9 cellular contexts compared by ENCODE assay signal in the genomic region with DNA sequence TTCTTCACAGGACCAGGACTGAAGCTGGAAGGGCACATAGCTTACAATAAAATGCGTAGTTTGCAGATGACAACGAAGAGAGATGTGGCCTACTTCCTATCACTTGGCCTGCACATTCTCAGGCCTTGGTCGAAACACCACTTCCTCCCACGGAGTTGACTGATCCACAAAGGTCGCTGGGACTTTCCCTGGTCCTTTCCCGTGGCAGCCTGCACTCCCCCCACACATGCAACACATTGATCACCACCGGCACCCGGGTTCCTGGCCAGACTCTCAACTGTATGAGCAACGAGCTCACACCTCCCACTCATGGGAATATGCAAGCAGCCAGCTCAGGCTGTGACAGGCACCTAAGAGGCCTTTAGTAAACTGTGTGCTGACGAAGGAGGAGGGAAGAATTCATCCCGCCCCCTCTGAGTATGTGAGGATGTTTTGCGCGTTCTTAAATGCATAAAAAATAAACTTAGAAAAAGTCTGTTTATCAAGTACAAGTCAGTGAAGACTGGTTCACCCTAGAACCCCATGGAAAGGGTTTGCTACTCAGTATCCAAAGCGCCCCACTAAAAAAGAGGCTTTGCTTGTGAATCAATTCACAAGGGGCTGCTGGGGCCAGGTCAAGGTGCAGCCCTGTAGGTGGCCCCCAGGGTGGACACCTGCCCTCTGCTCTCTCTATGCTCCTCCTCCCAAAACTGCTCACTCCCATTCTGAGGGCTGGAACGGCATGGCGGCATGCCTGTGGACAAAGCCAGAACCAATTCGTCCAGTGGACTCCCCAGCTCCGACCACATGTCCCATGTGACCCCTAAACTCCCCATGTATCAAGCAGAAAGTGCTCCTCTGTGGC.
DNase-seq lines count a peak whose midpoint lies in the region; ATAC-seq and TF ChIP-seq lines count a peak whose summit lies in the region.
"Had no signal": no experiment of that assay in that cellular context is flagged by ENCODE, and none has a peak within 500 bp of the region (broad histone marks: within the 10 kb centered on the region; RNA-seq: fewer than 3 reads in every experiment).

No MANE protein-coding gene starts in this region.

- no peaks in the 10 kb centered on the region for H3K36me3 ChIP-seq in endodermal cell (ENCODE audit: control insufficient read depth, insufficient read depth, low read length)
- H3K36me3 ChIP-seq: heart right ventricle had no signal

- no peak overlapping the region for H3K4me3 Mint-ChIP-seq in activated CD4-positive, alpha-beta T cell treated with anti-CD3 and anti-CD28 coated beads, Interleukin-2, amount 10 ng/mL, durations not matched to agents 7 days and 5 days
- H3K4me3 Mint-ChIP-seq in endodermal cell, result no peak overlapping the region

- POLR2A ChIA-PET in activated CD4-positive, alpha-beta T cell treated with anti-CD3 and anti-CD28 coated beads, Interleukin-2, amount 10 ng/mL, durations not matched to agents 7 days and 5 days (lab: Charles Lee), result no interaction called here

- H3K4me1 Mint-ChIP-seq in activated CD4-positive, alpha-beta T cell treated with anti-CD3 and anti-CD28 coated beads, Interleukin-2, amount 10 ng/mL, durations not matched to agents 7 days and 5 days, result peaks cover 29% of the 10 kb centered on the region
- peaks cover 3% of the 10 kb centered on the region for H3K4me1 Mint-ChIP-seq in endodermal cell

- 91 to 94% methylated on average over 8 to 18 of the region's 18 CpGs for WGBS in endodermal cell (ENCODE audit: insufficient coverage in 1 of 2, insufficient read length in 1 of 2), 2 experiments

- peaks cover 16% of the 10 kb centered on the region for H3K9me3 Mint-ChIP-seq in activated CD4-positive, alpha-beta T cell treated with anti-CD3 and anti-CD28 coated beads, Interleukin-2, amount 10 ng/mL, durations not matched to agents 7 days and 5 days
- H3K9me3 Mint-ChIP-seq in endodermal cell, result peaks cover 29% of the 10 kb centered on the region

- TF ChIP-seq CTCF in endodermal cell (conservative IDR thresholded peaks at IDR 0.05), result no peak

- no peaks in the 10 kb centered on the region for H3K4me1 ChIP-seq in endodermal cell (ENCODE audit: control insufficient read depth, insufficient read depth, low read length)

- ATAC-seq in GM18861 (IDR thresholded peaks at IDR 0.05; ENCODE audit: unreplicated experiment), result peak; percentile 97
- peak; percentile 92 for ATAC-seq in HG03025 (IDR thresholded peaks at IDR 0.05; ENCODE audit: low FRiP score, unreplicated experiment)
- no peak for ATAC-seq in Right ventricle myocardium inferior

- no peak overlapping the region for H3K9ac ChIP-seq in endodermal cell (ENCODE audit: extremely low read depth, low read length, poor library complexity, severe bottlenecking)

- peak; percentile 47 for DNase-seq in activated CD4-positive, alpha-beta T cell treated with anti-CD3 and anti-CD28 coated beads, Interleukin-2, amount 10 ng/mL, durations not matched to agents 7 days and 5 days
- DNase-seq in endodermal cell, result peak; percentile 32
- peak; percentile 53 to 67 for DNase-seq in stimulated activated CD8-positive, alpha-beta memory T cell treated with anti-CD3 and anti-CD28 coated beads, Interleukin-15, amount 100 ng/mL, for 4 hours (ENCODE audit: low read depth in 2 of 2)
- DNase-seq in dedifferentiated amniotic fluid mesenchymal stem cell (ENCODE audit: extremely low spot score), result no peak
- no peak for DNase-seq in Right ventricle myocardium inferior (ENCODE audit: missing footprints)
- DNase-seq in DMS153 treated with DMSO at 0.1 percent for 48 hours (lab: John Stamatoyannopoulos, UW; ENCODE audit: unreplicated experiment), result no peak
- DNase-seq: heart right ventricle had no signal

- peaks cover 18% of the 10 kb centered on the region for H3K36me3 Mint-ChIP-seq in activated CD4-positive, alpha-beta T cell treated with anti-CD3 and anti-CD28 coated beads, Interleukin-2, amount 10 ng/mL, durations not matched to agents 7 days and 5 days (ENCODE audit: low read depth)
- H3K36me3 Mint-ChIP-seq in endodermal cell (ENCODE audit: low read depth), result peaks cover 20% of the 10 kb centered on the region

- intact Hi-C loops in Right ventricle myocardium inferior (cut with DNase I), result no loop called here

- no peak overlapping the region for H3K27ac ChIP-seq in endodermal cell (ENCODE audit: low read depth, low read length)

- peaks cover 15% of the 10 kb centered on the region for H3K9me3 ChIP-seq in endodermal cell (ENCODE audit: control insufficient read depth, low read length)

- no peaks in the 10 kb centered on the region for H3K27me3 Mint-ChIP-seq in activated CD4-positive, alpha-beta T cell treated with anti-CD3 and anti-CD28 coated beads, Interleukin-2, amount 10 ng/mL, durations not matched to agents 7 days and 5 days
- H3K27me3 Mint-ChIP-seq in endodermal cell (ENCODE audit: insufficient read depth), result no peaks in the 10 kb centered on the region

- no peak overlapping the region for H3K4me3 ChIP-seq in endodermal cell (ENCODE audit: low read length)
- H3K4me3 ChIP-seq: heart right ventricle had no signal

- CTCF ChIA-PET in activated CD4-positive, alpha-beta T cell treated with anti-CD3 and anti-CD28 coated beads, Interleukin-2, amount 10 ng/mL, durations not matched to agents 7 days and 5 days (lab: Charles Lee), result interaction anchor here (1.1 kb wide), 1 partner anchor 13 kb away, joined by 3 read pairs; no protein-coding TSS in a partner anchor

- H3K27ac Mint-ChIP-seq in activated CD4-positive, alpha-beta T cell treated with anti-CD3 and anti-CD28 coated beads, Interleukin-2, amount 10 ng/mL, durations not matched to agents 7 days and 5 days, result peak overlapping the region; percentile 85
- no peak overlapping the region for H3K27ac Mint-ChIP-seq in endodermal cell

- H3K27me3 ChIP-seq in endodermal cell (ENCODE audit: control insufficient read depth, insufficient read depth, low read length, poor library complexity, severe bottlenecking), result no peaks in the 10 kb centered on the region
- H3K27me3 ChIP-seq: heart right ventricle had no signal

Comparison
In these comparisons a context has a peak if more than half of its experiments do, and no peak if none do; other contexts are left out.
1. DNase-seq: peak in activated CD4-positive, alpha-beta T cell treated with anti-CD3 and anti-CD28 coated beads, Interleukin-2, amount 10 ng/mL, durations not matched to agents 7 days and 5 days (single experiment), endodermal cell (single experiment) and stimulated activated CD8-positive, alpha-beta memory T cell treated with anti-CD3 and anti-CD28 coated beads, Interleukin-15, amount 100 ng/mL, for 4 hours (2 of 2); none in dedifferentiated amniotic fluid mesenchymal stem cell (single experiment), Right ventricle myocardium inferior (single experiment) and DMS153 treated with DMSO at 0.1 percent for 48 hours (single experiment).